ENCODE assay signal across 8 cellular contexts in genomic region chr1:48817505-48818114, GRCh38. TPM values are rescaled to one million over a fixed set of nuclear protein-coding genes. Genes with fewer than 3 reads are reported as not detected.
DNase-seq lines count a peak whose midpoint lies in the region; ATAC-seq and TF ChIP-seq lines count a peak whose summit lies in the region.

No MANE protein-coding gene starts in this region.

- no peaks in the 10 kb centered on the region for H3K4me1 Mint-ChIP-seq in activated CD8-positive, alpha-beta T cell treated with anti-CD3 and anti-CD28 coated beads for 36 hours (ENCODE audit: low read depth)

- intact Hi-C loops in activated CD8-positive, alpha-beta T cell treated with anti-CD3 and anti-CD28 coated beads for 36 hours (cut with micrococcal nuclease) = no loop called here
- intact Hi-C loops in psoas muscle (cut with DNase I) = loop anchor here (5.0 to 10.0 kb wide), 3 partner anchors 140 to 265 kb away; no protein-coding TSS in a partner anchor

- TF ChIP-seq CTCF in HFF-Myc (IDR thresholded peaks at IDR 0.05; ENCODE audit: low read depth, low read length, missing control alignments) (peak; percentile 77), cardiac muscle cell (IDR thresholded peaks at IDR 0.05; ENCODE audit: low read depth, low read length) (peak; percentile 87), psoas muscle (IDR thresholded peaks at IDR 0.05) (peak; percentile 67)
- peak; percentile 54 for TF ChIP-seq CTCF in activated CD8-positive, alpha-beta T cell treated with anti-CD3 and anti-CD28 coated beads for 36 hours (IDR thresholded peaks at IDR 0.05)

- H3K4me3 ChIP-seq in HFF-Myc (replicated peaks; ENCODE audit: low read depth, low read length) = no peak overlapping the region
- no peak overlapping the region for H3K4me3 ChIP-seq in cardiac muscle cell
- H3K4me3 ChIP-seq in psoas muscle = no peak overlapping the region

- no peak overlapping the region for H3K27ac ChIP-seq in cardiac muscle cell
- H3K27ac ChIP-seq in psoas muscle = no peak overlapping the region

- H3K4me3 Mint-ChIP-seq in activated CD8-positive, alpha-beta T cell treated with anti-CD3 and anti-CD28 coated beads for 36 hours = no peak overlapping the region

- H3K36me3 Mint-ChIP-seq in activated CD8-positive, alpha-beta T cell treated with anti-CD3 and anti-CD28 coated beads for 36 hours (ENCODE audit: low read depth) = no peaks in the 10 kb centered on the region

- H3K27me3 Mint-ChIP-seq in activated CD8-positive, alpha-beta T cell treated with anti-CD3 and anti-CD28 coated beads for 36 hours = peaks cover 14% of the 10 kb centered on the region

- peak; percentile 66 for ATAC-seq in activated CD8-positive, alpha-beta T cell treated with anti-CD3 and anti-CD28 coated beads for 36 hours
- ATAC-seq in psoas muscle = peak; percentile 69 to 76 (median 72)
- ATAC-seq in GM19455 (IDR thresholded peaks at IDR 0.05; ENCODE audit: unreplicated experiment) = no peak

- 64 to 67% (median 64%) methylated on average over 4 of the region's 4 CpGs for WGBS in psoas muscle, 3 donors

- H3K9me3 ChIP-seq in cardiac muscle cell (ENCODE audit: low read depth) (no peaks in the 10 kb centered on the region), psoas muscle (no peaks in the 10 kb centered on the region)

- POLR2A ChIA-PET in activated CD8-positive, alpha-beta T cell treated with anti-CD3 and anti-CD28 coated beads for 36 hours (lab: Charles Lee) = no interaction called here

- H3K36me3 ChIP-seq in cardiac muscle cell (no peaks in the 10 kb centered on the region), psoas muscle (ENCODE audit: insufficient read depth in 1 of 2, low read depth in 1 of 2) (no peaks in the 10 kb centered on the region)

- H3K4me1 ChIP-seq in cardiac muscle cell (ENCODE audit: low read depth) = no peaks in the 10 kb centered on the region
- H3K4me1 ChIP-seq in psoas muscle = no peaks in the 10 kb centered on the region

- CTCF ChIA-PET in activated CD8-positive, alpha-beta T cell treated with anti-CD3 and anti-CD28 coated beads for 36 hours (lab: Charles Lee) = interaction anchor here (0.8 to 1.6 kb wide), 14 partner anchors 15 to 147 kb away, joined by 3 to 48 read pairs (median 3); no protein-coding TSS in a partner anchor

- DNase-seq in stimulated activated CD4-positive, alpha-beta T cell treated with anti-CD3 and anti-CD28 coated beads, Interleukin-15, amount 100 ng/mL, for 24 hours = peak; percentile 29
- no peak for DNase-seq in stimulated activated CD4-positive, alpha-beta T cell treated with anti-CD3 and anti-CD28 coated beads, Interleukin-4, amount 100 ng/mL, for 24 hours
- DNase-seq in HFF-Myc (ENCODE audit: extremely low read depth, low read depth) = peak; percentile 2
- DNase-seq in NCI-H2029 treated with DMSO at 0.1 percent for 48 hours (lab: John Stamatoyannopoulos, UW) = peak; percentile 62
- peak; percentile 67 for DNase-seq in activated CD8-positive, alpha-beta T cell treated with anti-CD3 and anti-CD28 coated beads for 36 hours
- peak; percentile 64 to 77 for DNase-seq in cardiac muscle cell (ENCODE audit: low read depth in 1 of 2, low spot score in 1 of 2)
- DNase-seq in psoas muscle = peak; percentile 50 to 59

- H3K27me3 ChIP-seq in cardiac muscle cell = peaks cover 13% of the 10 kb centered on the region
- H3K27me3 ChIP-seq in psoas muscle (ENCODE audit: insufficient read depth in 3 of 3, low read length in 2 of 3) = no peaks in the 10 kb centered on the region

- H3K9me3 Mint-ChIP-seq in activated CD8-positive, alpha-beta T cell treated with anti-CD3 and anti-CD28 coated beads for 36 hours = no peaks in the 10 kb centered on the region

- H3K27ac Mint-ChIP-seq in activated CD8-positive, alpha-beta T cell treated with anti-CD3 and anti-CD28 coated beads for 36 hours = no peak overlapping the region

RNA-seq across cellular contexts. Expression of gene BEND5, which starts 40.9 kb away (rescaled TPM):
- 10 to 100 TPM; 62.6 to 73.6 TPM for total RNA-seq in activated CD8-positive, alpha-beta T cell treated with anti-CD3 and anti-CD28 coated beads for 36 hours
- total RNA-seq in cardiac muscle cell (12.1 and 19.1 TPM in 2 replicates), psoas muscle (1 to 10 TPM; 1.6 to 3.7 (median 3.4) TPM)
- polyA plus RNA-seq in cardiac muscle cell (17.6 and 29.0 TPM in 2 replicates), psoas muscle (1 to 10 TPM in 2 of 3 donors, under 1 TPM in 1; 0.84 to 1.5 (median 1.1) TPM)
